ENCODE assay signal across 1 cellular context in the genomic region with DNA sequence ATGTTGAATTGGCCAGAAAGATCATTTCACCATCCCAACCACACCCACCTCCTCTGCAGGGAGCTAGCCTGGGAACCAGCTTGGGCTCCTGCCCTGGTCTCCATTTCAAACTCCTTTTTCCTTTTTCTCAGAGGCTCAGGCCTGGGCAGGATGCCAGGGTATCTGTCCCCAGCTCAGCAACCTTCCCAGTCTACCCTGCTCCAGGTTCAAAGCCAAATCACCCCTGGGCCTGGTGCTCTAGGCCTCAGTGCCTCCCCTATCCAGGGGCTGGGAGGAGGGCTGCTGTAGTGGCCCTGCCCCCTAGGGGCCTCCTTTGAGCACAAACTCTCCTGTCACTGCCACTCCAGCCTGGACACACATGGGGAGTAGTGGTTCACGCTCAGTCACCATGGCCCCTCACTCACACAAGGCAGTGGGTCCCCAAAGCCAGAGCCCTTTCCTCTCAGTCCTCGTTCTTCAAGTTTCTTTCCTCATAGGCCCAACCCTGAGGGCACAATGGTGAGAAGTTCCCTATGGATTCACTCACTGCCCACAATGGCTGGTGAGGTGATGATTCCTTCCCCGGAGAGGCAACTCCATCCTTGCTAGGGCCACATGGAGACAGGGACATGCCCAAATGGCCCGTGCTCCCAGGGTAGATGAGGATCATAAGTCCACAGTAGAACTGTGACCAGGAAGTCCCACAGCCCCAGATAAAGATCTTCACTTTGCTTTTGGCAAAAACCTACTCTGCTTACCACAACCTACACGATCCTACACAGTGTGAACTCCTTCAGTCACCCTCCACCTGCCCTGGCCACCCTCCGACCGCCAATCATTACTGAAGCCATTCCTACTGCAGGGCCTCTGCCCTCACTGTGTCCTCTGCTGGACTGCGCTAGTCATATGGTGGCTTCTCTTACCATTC.
TF ChIP-seq lines count a peak whose summit lies in the region.

No MANE protein-coding gene starts in this region.

TF ChIP-seq in K562, 482 proteins besides CTCF, POLR2A, EP300 and RAD21 (continued from another document):
- TF ChIP-seq, protein P1, sequence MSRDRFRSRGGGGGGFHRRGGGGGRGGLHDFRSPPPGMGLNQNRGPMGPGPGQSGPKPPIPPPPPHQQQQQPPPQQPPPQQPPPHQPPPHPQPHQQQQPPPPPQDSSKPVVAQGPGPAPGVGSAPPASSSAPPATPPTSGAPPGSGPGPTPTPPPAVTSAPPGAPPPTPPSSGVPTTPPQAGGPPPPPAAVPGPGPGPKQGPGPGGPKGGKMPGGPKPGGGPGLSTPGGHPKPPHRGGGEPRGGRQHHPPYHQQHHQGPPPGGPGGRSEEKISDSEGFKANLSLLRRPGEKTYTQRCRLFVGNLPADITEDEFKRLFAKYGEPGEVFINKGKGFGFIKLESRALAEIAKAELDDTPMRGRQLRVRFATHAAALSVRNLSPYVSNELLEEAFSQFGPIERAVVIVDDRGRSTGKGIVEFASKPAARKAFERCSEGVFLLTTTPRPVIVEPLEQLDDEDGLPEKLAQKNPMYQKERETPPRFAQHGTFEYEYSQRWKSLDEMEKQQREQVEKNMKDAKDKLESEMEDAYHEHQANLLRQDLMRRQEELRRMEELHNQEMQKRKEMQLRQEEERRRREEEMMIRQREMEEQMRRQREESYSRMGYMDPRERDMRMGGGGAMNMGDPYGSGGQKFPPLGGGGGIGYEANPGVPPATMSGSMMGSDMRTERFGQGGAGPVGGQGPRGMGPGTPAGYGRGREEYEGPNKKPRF (IDR thresholded peaks at IDR 0.05; ENCODE audit: low read depth, low read length), result no peak
- TF ChIP-seq, protein P2, sequence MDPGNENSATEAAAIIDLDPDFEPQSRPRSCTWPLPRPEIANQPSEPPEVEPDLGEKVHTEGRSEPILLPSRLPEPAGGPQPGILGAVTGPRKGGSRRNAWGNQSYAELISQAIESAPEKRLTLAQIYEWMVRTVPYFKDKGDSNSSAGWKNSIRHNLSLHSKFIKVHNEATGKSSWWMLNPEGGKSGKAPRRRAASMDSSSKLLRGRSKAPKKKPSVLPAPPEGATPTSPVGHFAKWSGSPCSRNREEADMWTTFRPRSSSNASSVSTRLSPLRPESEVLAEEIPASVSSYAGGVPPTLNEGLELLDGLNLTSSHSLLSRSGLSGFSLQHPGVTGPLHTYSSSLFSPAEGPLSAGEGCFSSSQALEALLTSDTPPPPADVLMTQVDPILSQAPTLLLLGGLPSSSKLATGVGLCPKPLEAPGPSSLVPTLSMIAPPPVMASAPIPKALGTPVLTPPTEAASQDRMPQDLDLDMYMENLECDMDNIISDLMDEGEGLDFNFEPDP (CRISPR knock-in tag; IDR thresholded peaks at IDR 0.05), result no peak
- no peak for TF ChIP-seq ZEB2 (IDR thresholded peaks at IDR 0.05)
- no peak for TF ChIP-seq CHCHD3 (CRISPR knock-in tag; IDR thresholded peaks at IDR 0.05)
- TF ChIP-seq PPARD (CRISPR knock-in tag; IDR thresholded peaks at IDR 0.05), result no peak
- no peak for TF ChIP-seq BCOR (IDR thresholded peaks at IDR 0.05)
- TF ChIP-seq NFRKB (IDR thresholded peaks at IDR 0.05; ENCODE audit: low read depth), result no peak
- peak; percentile 32; the same call in 1 of the 2 replicates for TF ChIP-seq GATA2 (CRISPR knock-in tag; IDR thresholded peaks at IDR 0.05)
- no peak for TF ChIP-seq PHTF2 (CRISPR knock-in tag; IDR thresholded peaks at IDR 0.05)
- TF ChIP-seq RHOXF2B (CRISPR knock-in tag; conservative IDR thresholded peaks at IDR 0.05), result no peak
- TF ChIP-seq ETV5 (CRISPR knock-in tag; IDR thresholded peaks at IDR 0.05; ENCODE audit: low read depth), result no peak; the same call in 1 of the 2 replicates
- no peak for TF ChIP-seq IFI16 (CRISPR knock-in tag; IDR thresholded peaks at IDR 0.05)
- no peak for TF ChIP-seq ADNP (tag; IDR thresholded peaks at IDR 0.05)
- no peak for TF ChIP-seq OTX1 (CRISPR knock-in tag; IDR thresholded peaks at IDR 0.05)
- no peak for TF ChIP-seq RBM22 (IDR thresholded peaks at IDR 0.05; ENCODE audit: low read depth, low read length, poor library complexity, severe bottlenecking)
- TF ChIP-seq TAF1 (IDR thresholded peaks at IDR 0.05; ENCODE audit: control insufficient read depth, extremely low read depth, insufficient read depth, low read length, severe bottlenecking), result peak; percentile 27
- TF ChIP-seq ZNF143 (CRISPR knock-in tag; IDR thresholded peaks at IDR 0.05), result no peak; the same call in 1 of the 2 replicates
- peak; percentile 57 for TF ChIP-seq NFIC (IDR thresholded peaks at IDR 0.05)
- peak; percentile 60; the same call in 1 of the 2 replicates for TF ChIP-seq ZKSCAN3 (CRISPR knock-in tag; IDR thresholded peaks at IDR 0.05)
- no peak for TF ChIP-seq TAF7 (tag; IDR thresholded peaks at IDR 0.05)
- TF ChIP-seq ZFP36 (IDR thresholded peaks at IDR 0.05; ENCODE audit: low read depth, low read length, partially characterized antibody), result no peak
TF ChIP-seq in K562: peak in this region for 22.
